Comparison of ENCODE assay signal across 8 cellular contexts in the genomic region with DNA sequence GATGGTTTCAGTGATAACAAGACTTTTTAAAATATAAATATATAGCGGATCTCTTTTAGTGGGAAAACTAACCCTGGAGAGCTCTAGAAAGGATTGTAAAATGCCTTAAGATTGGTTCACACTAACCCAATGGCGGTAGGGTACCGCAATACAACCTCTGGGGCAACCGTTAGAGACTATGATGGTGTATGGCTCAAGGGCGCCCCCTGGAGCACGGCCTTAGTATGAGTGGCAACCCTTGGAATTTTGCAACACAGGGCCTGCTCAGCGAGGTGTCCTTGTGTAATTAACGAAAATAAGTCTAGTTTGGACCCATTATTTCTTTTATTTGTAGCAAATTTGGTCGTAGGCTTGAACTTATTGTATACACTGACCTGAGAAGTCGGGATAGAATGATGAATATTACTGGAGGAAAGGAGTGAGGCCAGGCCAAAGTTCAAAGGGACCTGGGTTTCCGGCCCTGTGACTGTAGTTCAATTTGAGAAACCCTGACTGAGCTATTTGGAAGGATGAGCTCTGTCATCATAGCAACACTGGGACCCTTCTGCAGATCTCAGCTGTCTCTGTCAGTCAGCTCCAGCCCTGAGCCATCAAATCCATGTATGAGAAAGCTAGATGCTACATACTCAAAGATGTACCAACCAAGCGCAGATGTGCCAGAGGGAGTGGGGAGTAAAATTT. TPM values are rescaled to one million over a fixed set of nuclear protein-coding genes. Genes with fewer than 3 reads are reported as not detected.
A peak's percentile ranks its signal among the peaks of the same experiment; 100 is the strongest.
DNase-seq lines count a peak whose midpoint lies in the region; ATAC-seq and TF ChIP-seq lines count a peak whose summit lies in the region.

No MANE protein-coding gene starts in this region.

- H3K4me3 Mint-ChIP-seq in Calu3 (ENCODE audit: low read depth, unreplicated experiment) = no peak overlapping the region

- no peaks in the 10 kb centered on the region for H3K9me3 Mint-ChIP-seq in Calu3 (ENCODE audit: low read depth, unreplicated experiment)

- no peaks in the 10 kb centered on the region for H3K27me3 Mint-ChIP-seq in Calu3 (ENCODE audit: unreplicated experiment)

- no peaks in the 10 kb centered on the region for H3K36me3 Mint-ChIP-seq in Calu3 (ENCODE audit: insufficient read depth, unreplicated experiment)

- no peak overlapping the region for H3K27ac Mint-ChIP-seq in Calu3 (ENCODE audit: unreplicated experiment)

- no TSS peak for BruUV-seq in Calu3 (replicated peaks; lab: Mats Ljungman, UMichigan)

- peak; percentile 90 for DNase-seq in Calu3
- DNase-seq in T-helper 1 cell = peak; percentile 60 to 86 (median 75)
- DNase-seq in amniotic epithelial cell (ENCODE audit: low read depth) = peak; percentile 47
- peak; percentile 10 for DNase-seq in inferior parietal cortex (ENCODE audit: extremely low spot score)
- peak; percentile 90 for DNase-seq in stimulated activated CD4-positive, alpha-beta T cell treated with anti-CD3 and anti-CD28 coated beads, Interleukin-4, amount 100 ng/mL, for 1 hour

- TF ChIP-seq CTCF in Calu3 (IDR thresholded peaks at IDR 0.05; ENCODE audit: unreplicated experiment) = peak; percentile 96

- CTCF ChIA-PET in Calu3 (lab: Charles Lee) = interaction anchor here (0.6 to 2.0 kb wide), 3 partner anchors 116 to 122 kb away, joined by 3 to 16 read pairs (median 3); no protein-coding TSS in a partner anchor

- no peaks in the 10 kb centered on the region for H3K4me1 Mint-ChIP-seq in Calu3 (ENCODE audit: low read depth, unreplicated experiment)

- ATAC-seq in GM19455 (IDR thresholded peaks at IDR 0.05; ENCODE audit: unreplicated experiment) (peak; percentile 77), HG03520 (IDR thresholded peaks at IDR 0.05; ENCODE audit: unreplicated experiment) (peak; percentile 84), GM21528 (IDR thresholded peaks at IDR 0.05; ENCODE audit: low FRiP score, unreplicated experiment) (no peak)

- intact Hi-C loops in Calu3 (cut with micrococcal nuclease; ENCODE audit: unreplicated experiment) = loop anchor here (1.0 to 10.0 kb wide), 4 partner anchors 54 to 866 kb away; a partner anchor contains a TSS

RNA-seq across cellular contexts. Expression of a gene that starts 54.8 kb away (rescaled TPM):
- 19.4 and 23.3 TPM in 2 replicates for total RNA-seq in Calu3 (2022)

Comparison
In these comparisons a context has a peak if more than half of its experiments do, and no peak if none do; other contexts are left out.
1. DNase-seq: peak in every context shown above with its lines; median percentile 90 in Calu3; 90 in stimulated activated CD4-positive, alpha-beta T cell treated with anti-CD3 and anti-CD28 coated beads, Interleukin-4, amount 100 ng/mL, for 1 hour; 75 in T-helper 1 cell; 47 in amniotic epithelial cell; 10 in inferior parietal cortex.